ENCODE assay signal across 15 cellular contexts in genomic region chr3:169323580-169324453, GRCh38.
DNase-seq lines count a peak whose midpoint lies in the region; ATAC-seq, FAIRE-seq and TF ChIP-seq lines count a peak whose summit lies in the region.
"Had no signal": no experiment of that assay in that cellular context is flagged by ENCODE, and none has a peak within 500 bp of the region (broad histone marks: within the 10 kb centered on the region; RNA-seq: fewer than 3 reads in every experiment).

No MANE protein-coding gene starts in this region.

- no peak overlapping the region for H3K4me3 Mint-ChIP-seq in activated T-cell treated with anti-CD3 and anti-CD28 coated beads, Interleukin-2, amount 50 U/mL, for 72 hours
- H3K4me3 Mint-ChIP-seq: activated CD8-positive, alpha-beta T cell treated with anti-CD3 and anti-CD28 coated beads, Interleukin-2, amount 10 ng/mL, durations not matched to agents 7 days and 5 days; central memory CD8-positive, alpha-beta T cell; immature natural killer cell had no signal

- no peaks in the 10 kb centered on the region for H3K4me1 Mint-ChIP-seq in activated T-cell treated with anti-CD3 and anti-CD28 coated beads, Interleukin-2, amount 50 U/mL, for 72 hours (ENCODE audit: low read depth)
- H3K4me1 Mint-ChIP-seq: central memory CD8-positive, alpha-beta T cell; immature natural killer cell had no signal

- ATAC-seq in right cardiac atrium = peak; percentile 82 to 85
- no peak for ATAC-seq in activated T-cell treated with anti-CD3 and anti-CD28 coated beads, Interleukin-2, amount 50 U/mL, for 72 hours (replicated peaks in 1 of 2)
- ATAC-seq: activated CD8-positive, alpha-beta T cell treated with anti-CD3 and anti-CD28 coated beads, Interleukin-2, amount 10 ng/mL, durations not matched to agents 7 days and 5 days; HepG2 had no signal

- H3K9me3 Mint-ChIP-seq in activated T-cell treated with anti-CD3 and anti-CD28 coated beads, Interleukin-2, amount 50 U/mL, for 72 hours = no peaks in the 10 kb centered on the region

- TF ChIP-seq POLR2A in GM12892 (IDR thresholded peaks at IDR 0.05; ENCODE audit: low read depth, low read length) = no peak

- no peak for DNase-seq in GM12892 (ENCODE audit: insufficient read length)
- DNase-seq in cardiac fibroblast (ENCODE audit: low read depth in 2 of 2) = peak; percentile 33 to 86
- peak; percentile 49 to 75 (median 70) for DNase-seq in right cardiac atrium
- DNase-seq in posterior vena cava (ENCODE audit: low spot score) = peak; percentile 79
- no peak for DNase-seq in NCI-H2107 (lab: John Stamatoyannopoulos, UW)
- no peak for DNase-seq in stimulated activated naive CD4-positive, alpha-beta T cell treated with Interleukin-2 at 50 U/mL for 16 hours (lab: John Stamatoyannopoulos, UW)
- DNase-seq in AG20443 (ENCODE audit: low spot score) = no peak
- no peak for DNase-seq in activated T-cell treated with anti-CD3 and anti-CD28 coated beads, Interleukin-2, amount 50 U/mL, for 72 hours
- DNase-seq: activated CD8-positive, alpha-beta T cell treated with anti-CD3 and anti-CD28 coated beads, Interleukin-2, amount 10 ng/mL, durations not matched to agents 7 days and 5 days; AML-193; immature natural killer cell; NCI-H446 had no signal

- H3K4me3 ChIP-seq in cardiac fibroblast (replicated peaks in 1 of 2; ENCODE audit: low read depth in 2 of 2, low read length in 2 of 2) (no peak overlapping the region), right cardiac atrium (ENCODE audit: low read length) (peak overlapping the region; percentile 18)

- no peak for TF ChIP-seq CTCF in cardiac fibroblast (IDR thresholded peaks at IDR 0.05; ENCODE audit: low read depth, low read length)

- H3K9me3 ChIP-seq in right cardiac atrium (ENCODE audit: control insufficient read depth, low read length) = no peaks in the 10 kb centered on the region

- H3K27me3 ChIP-seq in right cardiac atrium (ENCODE audit: control insufficient read depth, insufficient read depth) = no peaks in the 10 kb centered on the region

- intact Hi-C loops in right cardiac atrium (cut with DNase I) (no loop called here), posterior vena cava (cut with DNase I) (no loop called here)

- 39% methylated on average over 7 of the region's 7 CpGs for WGBS in right cardiac atrium

- no peaks in the 10 kb centered on the region for H3K36me3 Mint-ChIP-seq in activated T-cell treated with anti-CD3 and anti-CD28 coated beads, Interleukin-2, amount 50 U/mL, for 72 hours (ENCODE audit: insufficient read depth in 2 of 2)
- H3K36me3 Mint-ChIP-seq: immature natural killer cell had no signal

- peaks cover 2% of the 10 kb centered on the region for H3K4me1 ChIP-seq in right cardiac atrium (ENCODE audit: control insufficient read depth, insufficient read depth, low read length)

- H3K27ac Mint-ChIP-seq in activated T-cell treated with anti-CD3 and anti-CD28 coated beads, Interleukin-2, amount 50 U/mL, for 72 hours = no peak overlapping the region
- H3K27ac Mint-ChIP-seq: activated CD8-positive, alpha-beta T cell treated with anti-CD3 and anti-CD28 coated beads, Interleukin-2, amount 10 ng/mL, durations not matched to agents 7 days and 5 days; immature natural killer cell had no signal

- peak overlapping the region; percentile 80 for H3K27ac ChIP-seq in right cardiac atrium (ENCODE audit: low read length)

- FAIRE-seq in GM12892 (lab: Jason Lieb, UNC) = peak; percentile 64
- FAIRE-seq: GM19239, HepG2 had no signal

- no peaks in the 10 kb centered on the region for H3K27me3 Mint-ChIP-seq in activated T-cell treated with anti-CD3 and anti-CD28 coated beads, Interleukin-2, amount 50 U/mL, for 72 hours (ENCODE audit: low read depth)
- H3K27me3 Mint-ChIP-seq: central memory CD8-positive, alpha-beta T cell had no signal

Comparison
In these comparisons a context has a peak if more than half of its experiments do, and no peak if none do; other contexts are left out.
1. DNase-seq: peak in cardiac fibroblast (2 of 2), right cardiac atrium (3 of 3) and posterior vena cava (single experiment); none in GM12892 (single experiment), NCI-H2107 (single experiment), stimulated activated naive CD4-positive, alpha-beta T cell treated with Interleukin-2 at 50 U/mL for 16 hours (single experiment), AG20443 (single experiment) and activated T-cell treated with anti-CD3 and anti-CD28 coated beads, Interleukin-2, amount 50 U/mL, for 72 hours (0 of 2).
2. ATAC-seq: peak in right cardiac atrium (2 of 2); none in activated T-cell treated with anti-CD3 and anti-CD28 coated beads, Interleukin-2, amount 50 U/mL, for 72 hours (0 of 2).